In genomic region chr1:152111515-152111968, GRCh38 we compare ENCODE assay signal across 8 cellular contexts. TPM values are rescaled to one million over a fixed set of nuclear protein-coding genes. Genes with fewer than 3 reads are reported as not detected.
DNase-seq lines count a peak whose midpoint lies in the region; ATAC-seq, FAIRE-seq and TF ChIP-seq lines count a peak whose summit lies in the region.

No MANE protein-coding gene starts in this region.

- peak overlapping the region; percentile 95 for H3K4me2 ChIP-seq in PC-3 (ENCODE audit: low read length)

- CTCF ChIA-PET in PC-3 (lab: Charles Lee), result no interaction called here

- H3K27ac ChIP-seq in PC-3 (ENCODE audit: low read length) (no peak overlapping the region), dorsolateral prefrontal cortex (peak overlapping the region in 40 of 59 donors; percentile 0 to 83 (median 52))

- no peak for FAIRE-seq in GM12892 (lab: Jason Lieb, UNC)

- H3K27me3 ChIP-seq in PC-3 (ENCODE audit: low read length), result peaks cover 98% of the 10 kb centered on the region
- peaks cover 0 to 97% (median 71%) of the 10 kb centered on the region in 45 donors for H3K27me3 ChIP-seq in dorsolateral prefrontal cortex

- peak; percentile 39 for DNase-seq in activated T-cell treated with anti-CD3 and anti-CD28 coated beads, Interleukin-2, amount 50 U/mL, for 1 hour
- DNase-seq in activated T-cell treated with anti-CD3 and anti-CD28 coated beads for 4 hours, result no peak
- DNase-seq in PC-3, result no peak
- peak in 3 of 10 donors; percentile 12 to 60 (median 48) for DNase-seq in dorsolateral prefrontal cortex
- DNase-seq in myocyte (ENCODE audit: low read depth), result peak; percentile 37
- no peak for DNase-seq in middle frontal gyrus (ENCODE audit: extremely low spot score, low spot score)
- no peak for DNase-seq in GM12892 (ENCODE audit: insufficient read length)

- no TSS peak for BruUV-seq in PC-3 (replicated peaks; lab: Mats Ljungman, UMichigan)

- no peaks in the 10 kb centered on the region for H3F3A ChIP-seq in PC-3 (ENCODE audit: low read length, unreplicated experiment)

- H3K4me1 ChIP-seq in PC-3 (ENCODE audit: insufficient read depth, low read length), result peaks cover 42% of the 10 kb centered on the region

- no peak for TF ChIP-seq POLR2A in GM12892 (IDR thresholded peaks at IDR 0.05; ENCODE audit: low read depth, low read length)

- ATAC-seq in PC-3 (no peak; the same call in 1 of the 2 replicates), HG02973 (IDR thresholded peaks at IDR 0.05; ENCODE audit: unreplicated experiment) (no peak)

- intact Hi-C loops in PC-3 (cut with micrococcal nuclease) (no loop called here), dorsolateral prefrontal cortex (cut with DNase I) (no loop called here)

- no peaks in the 10 kb centered on the region for H3K36me3 ChIP-seq in PC-3 (ENCODE audit: low read depth, low read length)

- POLR2A ChIA-PET in PC-3 (lab: Charles Lee; ENCODE audit: unreplicated experiment), result interaction anchor here (0.6 to 0.7 kb wide), 2 partner anchors 75 to 102 kb away, joined by 3 to 29 read pairs; partner anchors contain the start of gene S100A11

- peak overlapping the region; percentile 91 for H2AFZ ChIP-seq in PC-3 (ENCODE audit: low read length)

- H3K9ac ChIP-seq in PC-3 (ENCODE audit: low read length), result no peak overlapping the region

- TF ChIP-seq CTCF in PC-3 (conservative IDR thresholded peaks at IDR 0.05; ENCODE audit: low read depth, low read length) (no peak), dorsolateral prefrontal cortex (IDR thresholded peaks at IDR 0.05 in 54 of 56, conservative IDR thresholded peaks at IDR 0.05 in 2 of 56; ENCODE audit: low read depth in 1 of 56, partially characterized antibody in 56 of 56) (no peak)

- no peaks in the 10 kb centered on the region for H3K9me3 ChIP-seq in PC-3 (ENCODE audit: low read length)

- H3K4me3 ChIP-seq in PC-3 (ENCODE audit: low read length) (peak overlapping the region; percentile 71), dorsolateral prefrontal cortex (peak overlapping the region in 58 of 59 donors; percentile 21 to 72 (median 50))

- H4K20me1 ChIP-seq in PC-3 (ENCODE audit: low read length), result no peaks in the 10 kb centered on the region

- no peaks in the 10 kb centered on the region for H3K79me2 ChIP-seq in PC-3 (ENCODE audit: low read length)

- no peaks in the 10 kb centered on the region for H3K9me2 ChIP-seq in PC-3 (replicated peaks; ENCODE audit: low read length)

RNA-seq across cellular contexts. Expression of gene TCHH, which starts 3.7 kb away (rescaled TPM):
- total RNA-seq in PC-3 (2014; rRNA removed) (not detected in 2 replicates), dorsolateral prefrontal cortex (1 to 10 TPM in 2 of 120 experiments, under 1 TPM in 118; 0.07 to 1.6 (median 0.51) TPM), myocyte (not detected in 2 replicates)
- polyA plus RNA-seq in myocyte (2012), result 0.04 TPM
- 0.06 TPM for polyA plus RNA-seq in GM12892 (2012; ENCODE audit: missing spikeins)

RNA-seq across cellular contexts. Expression of gene TCHHL1, which starts 22.7 kb away (rescaled TPM):
- not detected in 2 replicates for total RNA-seq in PC-3 (2014; rRNA removed)
- not detected for total RNA-seq in dorsolateral prefrontal cortex
- not detected in 2 replicates for total RNA-seq in myocyte
- not detected for polyA plus RNA-seq in myocyte (2012)
- polyA plus RNA-seq in GM12892 (2012; ENCODE audit: missing spikeins), result not detected

RNA-seq across cellular contexts. Expression of gene RPTN, which starts 47.5 kb away (rescaled TPM):
- total RNA-seq in PC-3 (2014; rRNA removed) (not detected in 2 replicates), dorsolateral prefrontal cortex (not detected), myocyte (1.0 and 1.9 TPM in 2 replicates)
- polyA plus RNA-seq in myocyte (2012), result 0.18 TPM
- not detected for polyA plus RNA-seq in GM12892 (2012; ENCODE audit: missing spikeins)

Comparison
In these comparisons a context has a peak if more than half of its experiments do, and no peak if none do; other contexts are left out.
1. DNase-seq: peak in activated T-cell treated with anti-CD3 and anti-CD28 coated beads, Interleukin-2, amount 50 U/mL, for 1 hour (single experiment) and myocyte (single experiment); none in activated T-cell treated with anti-CD3 and anti-CD28 coated beads for 4 hours (single experiment), PC-3 (single experiment), middle frontal gyrus (single experiment) and GM12892 (single experiment).